ENCODE assay signal across 9 cellular contexts in genomic region chr6:150069707-150070106, GRCh38. TPM values are rescaled to one million over a fixed set of nuclear protein-coding genes. Genes with fewer than 3 reads are reported as not detected.
DNase-seq lines count a peak whose midpoint lies in the region; ATAC-seq and TF ChIP-seq lines count a peak whose summit lies in the region.
"Had no signal": no experiment of that assay in that cellular context is flagged by ENCODE, and none has a peak within 500 bp of the region (broad histone marks: within the 10 kb centered on the region; RNA-seq: fewer than 3 reads in every experiment).

No MANE protein-coding gene starts in this region.

- peaks cover 7% of the 10 kb centered on the region for H3K9me3 Mint-ChIP-seq in nephron progenitor cell

- no peak for TF ChIP-seq EP300 in suprapubic skin (IDR thresholded peaks at IDR 0.05)

- no peak overlapping the region for H3K4me3 ChIP-seq in suprapubic skin

- peak; percentile 34 for DNase-seq in NCI-H2227 treated with DMSO at 0.1 percent for 48 hours (lab: John Stamatoyannopoulos, UW)
- DNase-seq in nephron progenitor cell, result peak; percentile 30
- no peak for DNase-seq in suprapubic skin (ENCODE audit: low spot score in 2 of 2)
- no peak for DNase-seq in NCI-H226
- DNase-seq: cerebellar nuclear complex, GF-D8 had no signal

- no peaks in the 10 kb centered on the region; the same call in 1 of the 2 replicates for H3K9me3 ChIP-seq in ES-I3 (ENCODE audit: control insufficient read depth, insufficient read depth, low read length)
- no peaks in the 10 kb centered on the region for H3K9me3 ChIP-seq in suprapubic skin

- ATAC-seq in HG03565 (IDR thresholded peaks at IDR 0.05; ENCODE audit: unreplicated experiment), result no peak

- peaks cover 7% of the 10 kb centered on the region for H3K27me3 ChIP-seq in suprapubic skin

- peaks cover 24% of the 10 kb centered on the region for H3K36me3 Mint-ChIP-seq in nephron progenitor cell (ENCODE audit: low read depth)

- H3K4me1 Mint-ChIP-seq in nephron progenitor cell, result peaks cover 33% of the 10 kb centered on the region

- H3K36me3 ChIP-seq in ES-I3 (ENCODE audit: insufficient read depth, low read length) (no peaks in the 10 kb centered on the region), suprapubic skin (no peaks in the 10 kb centered on the region)

- H3K27me3 Mint-ChIP-seq in nephron progenitor cell (ENCODE audit: low read depth, poor library complexity), result peaks cover 43% of the 10 kb centered on the region

- H3K4me1 ChIP-seq in ES-I3 (ENCODE audit: insufficient read depth, low read length), result no peaks in the 10 kb centered on the region; the same call in 1 of the 2 replicates
- peaks cover 18% of the 10 kb centered on the region for H3K4me1 ChIP-seq in suprapubic skin

- H3K4me3 Mint-ChIP-seq in nephron progenitor cell, result peak overlapping the region; percentile 82

- 87% methylated on average over 11 of the region's 11 CpGs for WGBS in suprapubic skin

- peak overlapping the region; percentile 1 for H3K27ac ChIP-seq in cingulate gyrus (ENCODE audit: low read depth, low read length)
- H3K27ac ChIP-seq in suprapubic skin, result no peak overlapping the region

- TF ChIP-seq POLR2A in suprapubic skin (IDR thresholded peaks at IDR 0.05), result no peak

- no peak overlapping the region for H3K27ac Mint-ChIP-seq in nephron progenitor cell

- no peak for TF ChIP-seq CTCF in nephron progenitor cell (IDR thresholded peaks at IDR 0.05)
- no peak for TF ChIP-seq CTCF in suprapubic skin (IDR thresholded peaks at IDR 0.05)

- peak overlapping the region; percentile 82; the same call in 1 of the 2 replicates for H3K9ac ChIP-seq in ES-I3 (ENCODE audit: low read depth, low read length)

RNA-seq across cellular contexts. Expression of gene ULBP3, which starts 0.8 kb away (rescaled TPM):
- total RNA-seq in suprapubic skin, result 1 to 10 TPM in 1 of 4 donors, under 1 TPM in 1, not detected in 2; 0.78 to 2.1 TPM

RNA-seq across cellular contexts. Expression of gene RAET1L, which starts 44.4 kb away (rescaled TPM):
- total RNA-seq in suprapubic skin, result 1 to 10 TPM; 1.6 to 8.0 (median 4.2) TPM

Comparison
In these comparisons a context has a peak if more than half of its experiments do, and no peak if none do; other contexts are left out.
1. DNase-seq: peak in NCI-H2227 treated with DMSO at 0.1 percent for 48 hours (single experiment) and nephron progenitor cell (single experiment); none in suprapubic skin (0 of 2) and NCI-H226 (single experiment).